Comparison of ENCODE assay signal across 8 cellular contexts in genomic region chr4:87391783-87392054, GRCh38. TPM values are rescaled to one million over a fixed set of nuclear protein-coding genes. Genes with fewer than 3 reads are reported as not detected.
DNase-seq lines count a peak whose midpoint lies in the region; ATAC-seq and TF ChIP-seq lines count a peak whose summit lies in the region.

No MANE protein-coding gene starts in this region.

- H3K27ac ChIP-seq in hepatocyte = peak overlapping the region; percentile 91
- no peak overlapping the region for H3K27ac ChIP-seq in smooth muscle cell (ENCODE audit: low read depth)

- H3K9me3 ChIP-seq in hepatocyte (ENCODE audit: low read depth) (no peaks in the 10 kb centered on the region), smooth muscle cell (replicated peaks; ENCODE audit: low read depth) (no peaks in the 10 kb centered on the region)

- H2AFZ ChIP-seq in hepatocyte = peak overlapping the region; percentile 74
- H2AFZ ChIP-seq in smooth muscle cell (ENCODE audit: low read depth) = peak overlapping the region; percentile 90

- H3K27me3 Mint-ChIP-seq in activated CD8-positive, alpha-beta T cell treated with anti-CD3 and anti-CD28 coated beads for 36 hours = no peaks in the 10 kb centered on the region

- H3K9me3 Mint-ChIP-seq in activated CD8-positive, alpha-beta T cell treated with anti-CD3 and anti-CD28 coated beads for 36 hours = peaks cover 2% of the 10 kb centered on the region

- no peak for TF ChIP-seq CTCF in HFF-Myc (IDR thresholded peaks at IDR 0.05; ENCODE audit: low read depth, low read length, missing control alignments)
- TF ChIP-seq CTCF in activated CD8-positive, alpha-beta T cell treated with anti-CD3 and anti-CD28 coated beads for 36 hours (IDR thresholded peaks at IDR 0.05) = no peak
- TF ChIP-seq CTCF in hepatocyte (IDR thresholded peaks at IDR 0.05; ENCODE audit: poor library complexity) = no peak
- TF ChIP-seq CTCF in smooth muscle cell (IDR thresholded peaks at IDR 0.05; ENCODE audit: borderline replicate concordance, insufficient read depth, poor library complexity, severe bottlenecking) = no peak

- peak overlapping the region; percentile 74 for H3K9ac ChIP-seq in smooth muscle cell (ENCODE audit: low read depth)

- peaks cover 43% of the 10 kb centered on the region for H3K4me1 Mint-ChIP-seq in activated CD8-positive, alpha-beta T cell treated with anti-CD3 and anti-CD28 coated beads for 36 hours (ENCODE audit: low read depth)

- no peaks in the 10 kb centered on the region for H3K27me3 ChIP-seq in hepatocyte
- H3K27me3 ChIP-seq in smooth muscle cell (ENCODE audit: low read depth) = no peaks in the 10 kb centered on the region

- H3K4me1 ChIP-seq in hepatocyte (ENCODE audit: insufficient read depth) = no peaks in the 10 kb centered on the region
- H3K4me1 ChIP-seq in smooth muscle cell (ENCODE audit: low read depth) = no peaks in the 10 kb centered on the region

- ATAC-seq in activated CD8-positive, alpha-beta T cell treated with anti-CD3 and anti-CD28 coated beads for 36 hours = no peak
- ATAC-seq in HG03378 (IDR thresholded peaks at IDR 0.05; ENCODE audit: unreplicated experiment) (no peak), HG03521 (IDR thresholded peaks at IDR 0.05; ENCODE audit: unreplicated experiment) (no peak)

- H3K4me3 Mint-ChIP-seq in activated CD8-positive, alpha-beta T cell treated with anti-CD3 and anti-CD28 coated beads for 36 hours = peak overlapping the region; percentile 87

- peak overlapping the region; percentile 73 for H3K4me2 ChIP-seq in hepatocyte
- peak overlapping the region; percentile 83 for H3K4me2 ChIP-seq in smooth muscle cell

- 82% methylated on average over 6 of the region's 6 CpGs for WGBS in hepatocyte (ENCODE audit: low lambda C conversion rate, missing lambda C conversion rate)
- 75% methylated on average over 6 of the region's 6 CpGs for whole genome bisulfite sequencing in smooth muscle cell (ENCODE audit: low lambda C conversion rate)

- peaks cover 11% of the 10 kb centered on the region for H3K36me3 Mint-ChIP-seq in activated CD8-positive, alpha-beta T cell treated with anti-CD3 and anti-CD28 coated beads for 36 hours (ENCODE audit: low read depth)

- H3K27ac Mint-ChIP-seq in activated CD8-positive, alpha-beta T cell treated with anti-CD3 and anti-CD28 coated beads for 36 hours = peak overlapping the region; percentile 89

- intact Hi-C loops in activated CD8-positive, alpha-beta T cell treated with anti-CD3 and anti-CD28 coated beads for 36 hours (cut with micrococcal nuclease) = loop anchor here (2.0 kb wide), 1 partner anchor 31 kb away; the partner anchor contains the start of gene NUDT9

- no peaks in the 10 kb centered on the region for H3K36me3 ChIP-seq in hepatocyte (replicated peaks; ENCODE audit: insufficient read depth, low read depth)
- H3K36me3 ChIP-seq in smooth muscle cell (ENCODE audit: low read depth) = no peaks in the 10 kb centered on the region

- no peaks in the 10 kb centered on the region for H3F3A ChIP-seq in smooth muscle cell (ENCODE audit: low read depth)

- H3K79me2 ChIP-seq in hepatocyte (peaks cover 39% of the 10 kb centered on the region), smooth muscle cell (ENCODE audit: low read depth) (peaks cover 28% of the 10 kb centered on the region)

- DNase-seq in HFF-Myc (ENCODE audit: extremely low read depth, low read depth) (no peak), hepatocyte (ENCODE audit: low spot score) (no peak), smooth muscle cell (lab: John Stamatoyannopoulos, UW; ENCODE audit: unreplicated experiment) (no peak), activated gamma-delta T cell (lab: John Stamatoyannopoulos, UW) (no peak), NK-92 (lab: John Stamatoyannopoulos, UW; ENCODE audit: unreplicated experiment) (no peak)
- DNase-seq in activated CD8-positive, alpha-beta T cell treated with anti-CD3 and anti-CD28 coated beads for 36 hours = no peak

- POLR2A ChIA-PET in activated CD8-positive, alpha-beta T cell treated with anti-CD3 and anti-CD28 coated beads for 36 hours (lab: Charles Lee) = interaction anchor here (0.8 to 3.3 kb wide), 8 partner anchors 15 to 878 kb away, joined by 3 to 22 read pairs (median 4); partner anchors contain the start of genes KLHL8 and NUDT9

- H3K9me2 ChIP-seq in hepatocyte (replicated peaks; ENCODE audit: insufficient read depth) = no peaks in the 10 kb centered on the region

- CTCF ChIA-PET in activated CD8-positive, alpha-beta T cell treated with anti-CD3 and anti-CD28 coated beads for 36 hours (lab: Charles Lee) = interaction anchor here (1.0 to 2.4 kb wide), 4 partner anchors 11 to 30 kb away, joined by 4 to 14 read pairs (median 8); partner anchors contain the start of gene NUDT9

- peak overlapping the region; percentile 61 for H3K4me3 ChIP-seq in HFF-Myc (replicated peaks; ENCODE audit: low read depth, low read length)
- peak overlapping the region; percentile 10 for H3K4me3 ChIP-seq in hepatocyte
- peak overlapping the region; percentile 70 for H3K4me3 ChIP-seq in smooth muscle cell

- H4K20me1 ChIP-seq in hepatocyte (ENCODE audit: insufficient read depth, poor library complexity, severe bottlenecking) = no peaks in the 10 kb centered on the region
- H4K20me1 ChIP-seq in smooth muscle cell (ENCODE audit: low read depth) = no peaks in the 10 kb centered on the region

RNA-seq across cellular contexts. Expression of gene HSD17B11, which starts 0.7 kb away (rescaled TPM):
- 10 to 100 TPM; 21.2 to 21.7 TPM for total RNA-seq in activated CD8-positive, alpha-beta T cell treated with anti-CD3 and anti-CD28 coated beads for 36 hours
- total RNA-seq in hepatocyte (171 and 175 TPM in 2 replicates), smooth muscle cell (26.0 and 52.2 TPM in 2 replicates)
- polyA plus RNA-seq in hepatocyte (56.1 and 76.0 TPM in 2 replicates), smooth muscle cell (10.7 and 12.8 TPM in 2 replicates)

RNA-seq across cellular contexts. Expression of gene NUDT9, which starts 30.7 kb away (rescaled TPM):
- 10 to 100 TPM; 11.9 to 12.3 TPM for total RNA-seq in activated CD8-positive, alpha-beta T cell treated with anti-CD3 and anti-CD28 coated beads for 36 hours
- total RNA-seq in hepatocyte (35.8 and 37.7 TPM in 2 replicates), smooth muscle cell (8.0 and 10.5 TPM in 2 replicates)
- polyA plus RNA-seq in hepatocyte (57.4 and 62.3 TPM in 2 replicates), smooth muscle cell (20.7 and 26.5 TPM in 2 replicates)

Comparison
In these comparisons a context has a peak if more than half of its experiments do, and no peak if none do; other contexts are left out.
1. H3K4me3 ChIP-seq: peak in every context shown above with its lines; median percentile 70 in smooth muscle cell; 61 in HFF-Myc; 10 in hepatocyte.